Comparison of ENCODE assay signal across 8 cellular contexts in the genomic region with DNA sequence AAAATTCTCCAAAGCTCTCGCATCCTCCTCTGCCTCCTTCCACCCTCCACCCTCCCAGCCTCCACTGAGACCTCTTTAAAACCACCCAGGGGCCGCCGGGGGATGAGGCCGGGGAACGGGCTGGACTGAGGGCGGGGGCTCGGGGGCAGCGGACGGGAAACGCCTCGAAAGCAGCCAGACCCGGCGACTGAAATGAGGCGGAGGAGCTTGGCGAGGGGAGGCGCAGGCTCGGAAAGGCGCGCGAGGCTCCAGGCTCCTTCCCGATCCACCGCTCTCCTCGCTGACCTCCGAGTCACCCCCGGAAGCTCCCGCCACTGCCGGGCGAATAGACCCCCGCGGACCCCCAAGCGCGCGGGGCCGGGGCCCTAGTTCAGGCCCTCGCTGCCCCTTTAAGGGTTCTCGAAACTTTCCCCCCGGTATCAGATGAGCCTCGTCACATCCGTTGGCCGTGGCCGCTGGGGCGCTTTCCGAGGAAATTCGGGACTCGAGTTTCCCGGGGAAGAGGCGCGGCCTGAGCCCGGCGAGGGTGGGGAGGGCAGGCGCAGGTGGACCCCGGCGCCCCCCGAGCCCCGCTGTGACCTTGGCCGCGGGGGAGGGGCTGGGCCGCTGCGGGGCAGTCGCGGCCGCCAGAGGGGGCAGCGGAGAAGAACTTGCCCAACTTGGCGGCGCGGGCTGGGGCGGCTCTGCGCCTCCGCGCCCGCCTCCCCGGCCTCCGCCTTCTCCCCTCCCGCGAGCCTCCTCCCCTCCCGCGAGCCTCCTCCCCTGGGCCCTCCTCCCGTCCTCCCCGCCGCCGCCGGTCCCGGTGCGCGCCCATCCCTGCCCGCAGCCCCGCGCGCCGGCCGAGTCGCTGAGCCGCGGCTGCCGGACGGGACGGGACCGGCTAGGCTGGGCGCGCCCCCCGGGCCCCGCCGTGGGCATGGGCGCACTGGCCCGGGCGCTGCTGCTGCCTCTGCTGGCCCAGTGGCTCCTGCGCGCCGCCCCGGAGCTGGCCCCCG. TPM values are rescaled to one million over a fixed set of nuclear protein-coding genes. Genes with fewer than 3 reads are reported as not detected.
A peak's percentile ranks its signal among the peaks of the same experiment; 100 is the strongest.
DNase-seq lines count a peak whose midpoint lies in the region; ATAC-seq and TF ChIP-seq lines count a peak whose summit lies in the region.

BACE2 (plus strand) TSS at position 813 of the 995 bp plus-strand sequence; CDS start at position 917, 104 bp downstream.

- no peaks in the 10 kb centered on the region for H4K20me1 ChIP-seq in H9 (ENCODE audit: control insufficient read depth, insufficient read depth, insufficient read length)
- H4K20me1 ChIP-seq in OCI-LY3 (ENCODE audit: insufficient read depth, low read length): no peaks in the 10 kb centered on the region
- peaks cover 25% of the 10 kb centered on the region for H4K20me1 ChIP-seq in osteoblast (ENCODE audit: insufficient read depth, low read length)

- WGBS in H9 (ENCODE audit: extremely low coverage, insufficient read length, low lambda C conversion rate): no CpG with 5 or more reads among the region's 111 CpGs
- under 1% methylated on average over 108 of the region's 111 CpGs for WGBS in urinary bladder

- no peak within 1 kb of the TSS for H2AK5ac ChIP-seq in H9 (ENCODE audit: insufficient read length, low read length)

- H3K36me3 ChIP-seq in OCI-LY3 (replicated peaks; ENCODE audit: low read depth, low read length) (no peaks in the 10 kb centered on the region), osteoblast (ENCODE audit: insufficient read depth, low read length) (peaks cover 3% of the 10 kb centered on the region), urinary bladder (ENCODE audit: insufficient read depth) (no peaks in the 10 kb centered on the region)

- intact Hi-C loops in Calu3 (cut with micrococcal nuclease; ENCODE audit: unreplicated experiment) (no loop called here), Right ventricle myocardium inferior (cut with DNase I) (loop anchor here (2.0 to 5.0 kb wide), 2 partner anchors 40 to 49 kb away; no protein-coding TSS in a partner anchor)

- H3K23me2 ChIP-seq in H9 (ENCODE audit: insufficient read length, low read depth, low read length, poor library complexity, severe bottlenecking): peaks cover 7% of the 10 kb centered on the region

- H3K56ac ChIP-seq in H9 (ENCODE audit: insufficient read length, low read depth, low read length): no peak within 1 kb of the TSS

- no peaks in the 10 kb centered on the region for H3K9me3 Mint-ChIP-seq in Calu3 (ENCODE audit: low read depth, unreplicated experiment)
- H3K9me3 Mint-ChIP-seq in H9: no peaks in the 10 kb centered on the region
- no peaks in the 10 kb centered on the region for H3K9me3 Mint-ChIP-seq in activated naive CD8-positive, alpha-beta T cell treated with anti-CD3 and anti-CD28 coated beads, Interleukin-2, amount 50 U/mL, for 24 hours

- peak within 1 kb of the TSS; percentile 64 for H3K4me2 ChIP-seq in H9 (ENCODE audit: insufficient read depth, insufficient read length, low read length)
- no peak within 1 kb of the TSS for H3K4me2 ChIP-seq in OCI-LY3 (ENCODE audit: low read length)
- peak within 1 kb of the TSS; percentile 79 for H3K4me2 ChIP-seq in osteoblast (ENCODE audit: insufficient read depth, low read length)

- H3K27me3 Mint-ChIP-seq in Calu3 (ENCODE audit: unreplicated experiment) (no peaks in the 10 kb centered on the region), H9 (ENCODE audit: low read depth) (peaks cover 65% of the 10 kb centered on the region)
- H3K27me3 Mint-ChIP-seq in activated naive CD8-positive, alpha-beta T cell treated with anti-CD3 and anti-CD28 coated beads, Interleukin-2, amount 50 U/mL, for 24 hours: peaks cover 43% of the 10 kb centered on the region

- H2BK120ac ChIP-seq in H9 (ENCODE audit: low read depth, low read length, poor library complexity, severe bottlenecking): no peak within 1 kb of the TSS

- H3K18ac ChIP-seq in H9 (ENCODE audit: insufficient read length, low read depth, low read length): no peak within 1 kb of the TSS

- H3K4me1 ChIP-seq in H9 (ENCODE audit: insufficient read depth, low read length): no peaks in the 10 kb centered on the region
- H3K4me1 ChIP-seq in OCI-LY3 (ENCODE audit: low read length): no peaks in the 10 kb centered on the region
- H3K4me1 ChIP-seq in osteoblast (ENCODE audit: insufficient read depth, low read length): peaks cover 18% of the 10 kb centered on the region
- no peaks in the 10 kb centered on the region for H3K4me1 ChIP-seq in urinary bladder (ENCODE audit: insufficient read depth)

- no peak within 1 kb of the TSS for H2BK12ac ChIP-seq in H9 (ENCODE audit: insufficient read length, low read depth, low read length)

- no peak within 1 kb of the TSS for H3K4ac ChIP-seq in H9 (ENCODE audit: low read depth, low read length)

- no peak within 1 kb of the TSS for H2AFZ ChIP-seq in H9 (ENCODE audit: low read length)
- no peak within 1 kb of the TSS for H2AFZ ChIP-seq in OCI-LY3 (ENCODE audit: low read depth, low read length)
- peak within 1 kb of the TSS; percentile 77 for H2AFZ ChIP-seq in osteoblast (ENCODE audit: low read length)

- no peak within 1 kb of the TSS for H3K23ac ChIP-seq in H9 (ENCODE audit: insufficient read length, low read depth, low read length)

- H3K36me3 Mint-ChIP-seq in Calu3 (ENCODE audit: insufficient read depth, unreplicated experiment) (peaks cover 19% of the 10 kb centered on the region), H9 (ENCODE audit: insufficient read depth in 1 of 3, low read depth in 3 of 3) (no peaks in the 10 kb centered on the region; a peak in 2 of 7 replicates)
- H3K36me3 Mint-ChIP-seq in activated naive CD8-positive, alpha-beta T cell treated with anti-CD3 and anti-CD28 coated beads, Interleukin-2, amount 50 U/mL, for 24 hours (ENCODE audit: low read depth): no peaks in the 10 kb centered on the region

- peak; percentile 76 for ATAC-seq in activated naive CD8-positive, alpha-beta T cell treated with anti-CD3 and anti-CD28 coated beads, Interleukin-2, amount 50 U/mL, for 24 hours
- peak; percentile 89 for ATAC-seq in Right ventricle myocardium inferior

- H3K9ac ChIP-seq in H9 (ENCODE audit: extremely low read depth, insufficient read length, low read length): no peak within 1 kb of the TSS
- H3K9ac ChIP-seq in OCI-LY3 (ENCODE audit: low read length): no peak within 1 kb of the TSS

- H4K8ac ChIP-seq in H9 (replicated peaks; ENCODE audit: insufficient read length, low read depth, low read length): no peak within 1 kb of the TSS

- no peak within 1 kb of the TSS for H3T11ph ChIP-seq in H9 (ENCODE audit: low read length)

- TF ChIP-seq CTCF in Calu3 (IDR thresholded peaks at IDR 0.05; ENCODE audit: unreplicated experiment) (peak; percentile 38), H9 (conservative IDR thresholded peaks at IDR 0.05) (peak; percentile 80), OCI-LY3 (IDR thresholded peaks at IDR 0.05; ENCODE audit: low read depth, low read length) (peak; percentile 7; the same call in 1 of the 2 replicates), osteoblast (IDR thresholded peaks at IDR 0.05; ENCODE audit: extremely low read depth, low read depth, low read length) (peak; percentile 27)

- no TSS peak for BruUV-seq in Calu3 (replicated peaks; lab: Mats Ljungman, UMichigan)

- H3K4me3 Mint-ChIP-seq in Calu3 (ENCODE audit: low read depth, unreplicated experiment) (peak within 1 kb of the TSS; percentile 75), H9 (peak within 1 kb of the TSS; percentile 59 to 84)
- peak within 1 kb of the TSS; percentile 61 for H3K4me3 Mint-ChIP-seq in activated naive CD8-positive, alpha-beta T cell treated with anti-CD3 and anti-CD28 coated beads, Interleukin-2, amount 50 U/mL, for 24 hours

- CTCF ChIA-PET in Calu3 (lab: Charles Lee): interaction anchor here (0.5 kb wide), 1 partner anchor 71 kb away, joined by 3 read pairs; no protein-coding TSS in a partner anchor

- no peak within 1 kb of the TSS for H2BK5ac ChIP-seq in H9 (ENCODE audit: insufficient read length, low read length)

- no peak within 1 kb of the TSS for H2BK15ac ChIP-seq in H9 (ENCODE audit: low read depth, low read length)

- no peaks in the 10 kb centered on the region for H3K9me3 ChIP-seq in H9 (ENCODE audit: control insufficient read depth, low read depth, low read length)
- H3K9me3 ChIP-seq in OCI-LY3 (ENCODE audit: insufficient read depth, low read length): no peaks in the 10 kb centered on the region
- H3K9me3 ChIP-seq in osteoblast (ENCODE audit: low read depth, low read length): no peaks in the 10 kb centered on the region

- H4K91ac ChIP-seq in H9 (ENCODE audit: insufficient read length, low read depth, low read length): no peak within 1 kb of the TSS

- no peaks in the 10 kb centered on the region for H3K79me1 ChIP-seq in H9 (ENCODE audit: insufficient read depth, low read depth, low read length, poor library complexity, severe bottlenecking)

- H4K5ac ChIP-seq in H9 (ENCODE audit: insufficient read length, low read depth, low read length): no peak within 1 kb of the TSS

- H3K27me3 ChIP-seq in H9 (ENCODE audit: insufficient read depth, low read length) (peaks cover 6% of the 10 kb centered on the region; the same call in 1 of the 2 replicates), OCI-LY3 (ENCODE audit: low read depth, low read length) (no peaks in the 10 kb centered on the region), osteoblast (ENCODE audit: insufficient read depth, low read length) (no peaks in the 10 kb centered on the region)

- no peak within 1 kb of the TSS for H2BK20ac ChIP-seq in H9 (ENCODE audit: low read depth, low read length, poor library complexity, severe bottlenecking)

- peak within 1 kb of the TSS; percentile 38; the same call in 1 of the 2 replicates for H3K4me3 ChIP-seq in OCI-LY3 (ENCODE audit: low read length)
- peak within 1 kb of the TSS; percentile 80 for H3K4me3 ChIP-seq in osteoblast (ENCODE audit: insufficient read depth, low read length)
- H3K4me3 ChIP-seq in urinary bladder (ENCODE audit: low read depth, low read length): peak within 1 kb of the TSS; percentile 93

- no peaks in the 10 kb centered on the region for H3K79me2 ChIP-seq in H9 (ENCODE audit: insufficient read depth, low read length)
- H3K79me2 ChIP-seq in OCI-LY3 (ENCODE audit: low read length): no peaks in the 10 kb centered on the region
- H3K79me2 ChIP-seq in osteoblast (ENCODE audit: insufficient read depth, low read length): peaks cover 29% of the 10 kb centered on the region

- H3K27ac Mint-ChIP-seq in Calu3 (ENCODE audit: unreplicated experiment) (peak within 1 kb of the TSS; percentile 60), H9 (no peak within 1 kb of the TSS)
- no peak within 1 kb of the TSS for H3K27ac Mint-ChIP-seq in activated naive CD8-positive, alpha-beta T cell treated with anti-CD3 and anti-CD28 coated beads, Interleukin-2, amount 50 U/mL, for 24 hours

- H3K4me1 Mint-ChIP-seq in Calu3 (ENCODE audit: low read depth, unreplicated experiment) (peaks cover 23% of the 10 kb centered on the region), H9 (peaks cover 15 to 23% of the 10 kb centered on the region in 2 experiments)
- peaks cover 6% of the 10 kb centered on the region for H3K4me1 Mint-ChIP-seq in activated naive CD8-positive, alpha-beta T cell treated with anti-CD3 and anti-CD28 coated beads, Interleukin-2, amount 50 U/mL, for 24 hours

- DNase-seq in Calu3 (peak; percentile 79), H9 (peak; percentile 74), Right ventricle myocardium inferior (ENCODE audit: missing footprints) (peak; percentile 90), osteoblast (ENCODE audit: insufficient read length, low spot score, missing footprints) (peak; percentile 97), middle frontal gyrus (ENCODE audit: extremely low spot score, low spot score) (no peak)
- peak; percentile 57 for DNase-seq in activated naive CD8-positive, alpha-beta T cell treated with anti-CD3 and anti-CD28 coated beads, Interleukin-2, amount 50 U/mL, for 24 hours

- no peak within 1 kb of the TSS for H3K27ac ChIP-seq in H9 (ENCODE audit: insufficient read length, low read depth, low read length)
- no peak within 1 kb of the TSS for H3K27ac ChIP-seq in OCI-LY3 (ENCODE audit: low read length)
- H3K27ac ChIP-seq in osteoblast (ENCODE audit: low read depth, low read length): peak within 1 kb of the TSS; percentile 63
- peak within 1 kb of the TSS; percentile 89 for H3K27ac ChIP-seq in urinary bladder (ENCODE audit: low read depth)

- H3K14ac ChIP-seq in H9 (ENCODE audit: insufficient read depth, low read length): no peak within 1 kb of the TSS

RNA-seq across cellular contexts. Expression of gene BACE2, which starts in this region (rescaled TPM):
- total RNA-seq in Calu3 (2022): 52.3 and 59.0 TPM in 2 replicates
- total RNA-seq in H9 (2021): 8.0 and 8.3 TPM in 2 replicates
- total RNA-seq in Right ventricle myocardium inferior: 14.5 TPM
- 85.2 and 85.8 TPM in 2 replicates for total RNA-seq in osteoblast
- total RNA-seq in urinary bladder: 81.5 TPM
- 51.1 TPM for polyA plus RNA-seq in urinary bladder

Comparison
In these comparisons a context has a peak if more than half of its experiments do, and no peak if none do; other contexts are left out.
1. CTCF ChIP-seq: peak in every context shown above with its lines; median percentile 80 in H9; 38 in Calu3; 27 in osteoblast; 7 in OCI-LY3.
2. H3K27ac ChIP-seq: peak in osteoblast (single experiment) and urinary bladder (single experiment); none in H9 (single experiment) and OCI-LY3 (single experiment).
3. H3K4me3 ChIP-seq: peak in every context shown above with its lines; median percentile 93 in urinary bladder; 80 in osteoblast; 38 in OCI-LY3.
4. Peak in every context shown above with its lines, with median percentiles within 50 percentile points of each other: H3K4me3 Mint-ChIP-seq.